1 cellular context compared by ENCODE assay signal in the genomic region with DNA sequence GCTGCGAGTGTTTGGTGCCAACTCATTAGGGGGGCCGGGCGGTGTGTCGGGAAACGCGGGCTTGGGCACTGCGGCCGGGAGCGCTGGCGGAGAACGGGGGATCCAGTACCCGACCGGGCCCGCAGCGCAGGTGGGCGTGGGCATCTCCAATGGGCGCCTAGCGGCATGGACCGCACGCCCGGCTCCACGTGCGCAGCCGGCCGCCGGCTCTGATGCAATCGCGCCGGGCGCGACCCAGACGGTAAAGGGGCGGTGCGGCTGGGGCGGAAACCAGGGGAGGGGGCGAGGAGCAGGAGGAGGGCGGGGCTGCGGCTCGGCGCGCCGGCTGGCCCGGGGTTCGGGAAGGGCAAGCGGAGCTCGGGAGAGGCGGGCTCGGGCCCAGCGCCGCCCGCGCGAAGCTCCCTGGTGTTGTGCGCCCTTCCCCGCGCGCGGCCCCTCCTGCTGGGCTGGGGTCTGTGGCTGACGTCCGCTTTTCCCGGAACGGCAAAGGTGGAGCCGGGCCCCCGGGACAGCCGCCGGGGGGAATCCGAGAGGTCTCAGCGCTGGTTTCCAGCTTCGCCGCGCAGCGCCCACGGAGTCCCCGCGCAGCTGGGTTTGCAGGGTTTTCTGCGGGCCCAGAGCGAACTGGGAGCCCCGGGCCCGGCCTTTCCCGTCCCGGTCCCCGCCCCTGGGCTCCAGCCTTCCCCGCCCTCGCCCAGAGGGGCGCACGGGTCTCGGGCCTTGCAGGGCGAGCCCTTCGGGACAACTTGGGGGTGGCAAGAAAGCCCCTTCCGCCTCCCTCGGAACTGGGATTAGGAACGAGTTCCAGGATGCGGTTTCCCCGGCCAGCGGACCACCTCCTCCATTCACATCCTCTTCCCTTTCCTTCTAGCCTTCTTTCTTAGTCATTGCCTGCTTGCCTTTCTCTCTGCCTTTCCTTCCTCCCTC.
TF ChIP-seq lines count a peak whose summit lies in the region.

No MANE protein-coding gene starts in this region.

TF ChIP-seq in HepG2, 621 proteins besides CTCF, POLR2A, EP300 and RAD21 (continued from another document and continues in another):
- no peak for TF ChIP-seq TP53 (CRISPR knock-in tag; conservative IDR thresholded peaks at IDR 0.05)
- TF ChIP-seq MBD4 (IDR thresholded peaks at IDR 0.05; ENCODE audit: borderline replicate concordance, low read length): no peak
- no peak for TF ChIP-seq SRF (IDR thresholded peaks at IDR 0.05; ENCODE audit: low read depth, low read length)
- peak; percentile 86 for TF ChIP-seq RARA (CRISPR knock-in tag; IDR thresholded peaks at IDR 0.05)
- TF ChIP-seq ZNF510 (CRISPR knock-in tag; IDR thresholded peaks at IDR 0.05; ENCODE audit: low read depth): 0 out of 2 replicates have a peak, but pooled peaks have one; percentile 46
- no peak for TF ChIP-seq ZUFSP (CRISPR knock-in tag; IDR thresholded peaks at IDR 0.05; ENCODE audit: borderline replicate concordance)
- TF ChIP-seq, protein P1, sequence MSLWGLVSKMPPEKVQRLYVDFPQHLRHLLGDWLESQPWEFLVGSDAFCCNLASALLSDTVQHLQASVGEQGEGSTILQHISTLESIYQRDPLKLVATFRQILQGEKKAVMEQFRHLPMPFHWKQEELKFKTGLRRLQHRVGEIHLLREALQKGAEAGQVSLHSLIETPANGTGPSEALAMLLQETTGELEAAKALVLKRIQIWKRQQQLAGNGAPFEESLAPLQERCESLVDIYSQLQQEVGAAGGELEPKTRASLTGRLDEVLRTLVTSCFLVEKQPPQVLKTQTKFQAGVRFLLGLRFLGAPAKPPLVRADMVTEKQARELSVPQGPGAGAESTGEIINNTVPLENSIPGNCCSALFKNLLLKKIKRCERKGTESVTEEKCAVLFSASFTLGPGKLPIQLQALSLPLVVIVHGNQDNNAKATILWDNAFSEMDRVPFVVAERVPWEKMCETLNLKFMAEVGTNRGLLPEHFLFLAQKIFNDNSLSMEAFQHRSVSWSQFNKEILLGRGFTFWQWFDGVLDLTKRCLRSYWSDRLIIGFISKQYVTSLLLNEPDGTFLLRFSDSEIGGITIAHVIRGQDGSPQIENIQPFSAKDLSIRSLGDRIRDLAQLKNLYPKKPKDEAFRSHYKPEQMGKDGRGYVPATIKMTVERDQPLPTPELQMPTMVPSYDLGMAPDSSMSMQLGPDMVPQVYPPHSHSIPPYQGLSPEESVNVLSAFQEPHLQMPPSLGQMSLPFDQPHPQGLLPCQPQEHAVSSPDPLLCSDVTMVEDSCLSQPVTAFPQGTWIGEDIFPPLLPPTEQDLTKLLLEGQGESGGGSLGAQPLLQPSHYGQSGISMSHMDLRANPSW (CRISPR knock-in tag; IDR thresholded peaks at IDR 0.05; ENCODE audit: borderline replicate concordance): 0 out of 2 replicates have a peak, but pooled peaks have one; percentile 50
- TF ChIP-seq FUBP1 (CRISPR knock-in tag; IDR thresholded peaks at IDR 0.05; ENCODE audit: borderline replicate concordance): no peak
- no peak for TF ChIP-seq CHD4 (IDR thresholded peaks at IDR 0.05; ENCODE audit: borderline replicate concordance, low read length)
- TF ChIP-seq, protein P2, sequence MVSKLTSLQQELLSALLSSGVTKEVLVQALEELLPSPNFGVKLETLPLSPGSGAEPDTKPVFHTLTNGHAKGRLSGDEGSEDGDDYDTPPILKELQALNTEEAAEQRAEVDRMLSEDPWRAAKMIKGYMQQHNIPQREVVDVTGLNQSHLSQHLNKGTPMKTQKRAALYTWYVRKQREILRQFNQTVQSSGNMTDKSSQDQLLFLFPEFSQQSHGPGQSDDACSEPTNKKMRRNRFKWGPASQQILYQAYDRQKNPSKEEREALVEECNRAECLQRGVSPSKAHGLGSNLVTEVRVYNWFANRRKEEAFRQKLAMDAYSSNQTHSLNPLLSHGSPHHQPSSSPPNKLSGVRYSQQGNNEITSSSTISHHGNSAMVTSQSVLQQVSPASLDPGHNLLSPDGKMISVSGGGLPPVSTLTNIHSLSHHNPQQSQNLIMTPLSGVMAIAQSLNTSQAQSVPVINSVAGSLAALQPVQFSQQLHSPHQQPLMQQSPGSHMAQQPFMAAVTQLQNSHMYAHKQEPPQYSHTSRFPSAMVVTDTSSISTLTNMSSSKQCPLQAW (CRISPR knock-in tag; IDR thresholded peaks at IDR 0.05): peak; percentile 75
- TF ChIP-seq ZNF292 (CRISPR knock-in tag; IDR thresholded peaks at IDR 0.05; ENCODE audit: borderline replicate concordance, low read depth): no peak
- TF ChIP-seq PATZ1 (CRISPR knock-in tag; IDR thresholded peaks at IDR 0.05): peak; percentile 91
- TF ChIP-seq, protein P3, sequence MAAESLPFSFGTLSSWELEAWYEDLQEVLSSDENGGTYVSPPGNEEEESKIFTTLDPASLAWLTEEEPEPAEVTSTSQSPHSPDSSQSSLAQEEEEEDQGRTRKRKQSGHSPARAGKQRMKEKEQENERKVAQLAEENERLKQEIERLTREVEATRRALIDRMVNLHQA (CRISPR knock-in tag; IDR thresholded peaks at IDR 0.05): no peak
- no peak for TF ChIP-seq MIER2 (CRISPR knock-in tag; IDR thresholded peaks at IDR 0.05)
- TF ChIP-seq MED1 (CRISPR knock-in tag; IDR thresholded peaks at IDR 0.05): peak; percentile 87
- TF ChIP-seq HMG20A (CRISPR knock-in tag; IDR thresholded peaks at IDR 0.05; ENCODE audit: borderline replicate concordance): no peak
- TF ChIP-seq ZNF549 (CRISPR knock-in tag; IDR thresholded peaks at IDR 0.05): no peak; the same call in 1 of the 2 replicates
- 0 out of 2 replicates have a peak, but pooled peaks have one; percentile 27 for TF ChIP-seq E2F5 (CRISPR knock-in tag; conservative IDR thresholded peaks at IDR 0.05)
- TF ChIP-seq, protein P4, sequence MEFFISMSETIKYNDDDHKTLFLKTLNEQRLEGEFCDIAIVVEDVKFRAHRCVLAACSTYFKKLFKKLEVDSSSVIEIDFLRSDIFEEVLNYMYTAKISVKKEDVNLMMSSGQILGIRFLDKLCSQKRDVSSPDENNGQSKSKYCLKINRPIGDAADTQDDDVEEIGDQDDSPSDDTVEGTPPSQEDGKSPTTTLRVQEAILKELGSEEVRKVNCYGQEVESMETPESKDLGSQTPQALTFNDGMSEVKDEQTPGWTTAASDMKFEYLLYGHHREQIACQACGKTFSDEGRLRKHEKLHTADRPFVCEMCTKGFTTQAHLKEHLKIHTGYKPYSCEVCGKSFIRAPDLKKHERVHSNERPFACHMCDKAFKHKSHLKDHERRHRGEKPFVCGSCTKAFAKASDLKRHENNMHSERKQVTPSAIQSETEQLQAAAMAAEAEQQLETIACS (CRISPR knock-in tag; IDR thresholded peaks at IDR 0.05): peak; percentile 70
- peak; percentile 45 for TF ChIP-seq AGO1 (IDR thresholded peaks at IDR 0.05; ENCODE audit: low read depth, low read length, poor library complexity, severe bottlenecking)
- no peak for TF ChIP-seq ZNF251 (CRISPR knock-in tag; IDR thresholded peaks at IDR 0.05)
- peak; percentile 83; the same call in 1 of the 2 replicates for TF ChIP-seq TFAP4 (IDR thresholded peaks at IDR 0.05; ENCODE audit: borderline replicate concordance, low read depth)
- no peak for TF ChIP-seq ZNF496 (CRISPR knock-in tag; IDR thresholded peaks at IDR 0.05; ENCODE audit: insufficient replicate concordance)
- TF ChIP-seq CBX1 (IDR thresholded peaks at IDR 0.05; ENCODE audit: low read depth): peak; percentile 49
- TF ChIP-seq TBX3 (IDR thresholded peaks at IDR 0.05; ENCODE audit: borderline replicate concordance): no peak
- no peak for TF ChIP-seq SMARCE1 (IDR thresholded peaks at IDR 0.05; ENCODE audit: borderline replicate concordance)
- TF ChIP-seq ZNF260 (CRISPR knock-in tag; IDR thresholded peaks at IDR 0.05; ENCODE audit: borderline replicate concordance, low read depth): no peak
- TF ChIP-seq, protein P5, sequence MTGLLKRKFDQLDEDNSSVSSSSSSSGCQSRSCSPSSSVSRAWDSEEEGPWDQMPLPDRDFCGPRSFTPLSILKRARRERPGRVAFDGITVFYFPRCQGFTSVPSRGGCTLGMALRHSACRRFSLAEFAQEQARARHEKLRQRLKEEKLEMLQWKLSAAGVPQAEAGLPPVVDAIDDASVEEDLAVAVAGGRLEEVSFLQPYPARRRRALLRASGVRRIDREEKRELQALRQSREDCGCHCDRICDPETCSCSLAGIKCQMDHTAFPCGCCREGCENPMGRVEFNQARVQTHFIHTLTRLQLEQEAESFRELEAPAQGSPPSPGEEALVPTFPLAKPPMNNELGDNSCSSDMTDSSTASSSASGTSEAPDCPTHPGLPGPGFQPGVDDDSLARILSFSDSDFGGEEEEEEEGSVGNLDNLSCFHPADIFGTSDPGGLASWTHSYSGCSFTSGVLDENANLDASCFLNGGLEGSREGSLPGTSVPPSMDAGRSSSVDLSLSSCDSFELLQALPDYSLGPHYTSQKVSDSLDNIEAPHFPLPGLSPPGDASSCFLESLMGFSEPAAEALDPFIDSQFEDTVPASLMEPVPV (CRISPR knock-in tag; IDR thresholded peaks at IDR 0.05): peak; percentile 94
- peak; percentile 38 for TF ChIP-seq ZBTB4 (CRISPR knock-in tag; IDR thresholded peaks at IDR 0.05; ENCODE audit: borderline replicate concordance)
- peak; percentile 43 for TF ChIP-seq TAF15 (IDR thresholded peaks at IDR 0.05; ENCODE audit: low read depth, low read length, poor library complexity, severe bottlenecking)
